In the genomic region with DNA sequence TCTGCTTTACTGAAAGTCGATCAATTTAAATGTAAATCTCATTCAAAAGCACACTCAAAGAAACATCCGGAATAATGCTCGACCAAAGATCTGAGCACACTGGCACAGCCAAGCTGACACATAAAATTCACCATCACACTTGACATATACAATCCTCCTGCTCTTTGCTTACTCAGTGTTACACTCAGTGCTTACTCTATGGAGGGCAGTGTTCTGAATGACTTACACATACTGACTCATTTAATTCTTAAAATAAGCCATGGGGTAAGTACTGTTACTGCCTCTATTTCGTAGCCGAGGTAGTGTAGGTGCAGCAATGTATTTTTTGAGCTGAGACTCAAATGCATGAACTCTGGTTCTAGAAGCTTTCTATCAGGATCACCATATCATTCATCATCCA, we compare ENCODE assay signal across 27 cellular contexts.
"Had no signal": no experiment of that assay in that cellular context is flagged by ENCODE, and none has a peak within 500 bp of the region (broad histone marks: within the 10 kb centered on the region; RNA-seq: fewer than 3 reads in every experiment).

No MANE protein-coding gene starts in this region.

- H3K4me1 Mint-ChIP-seq: activated CD4-positive, alpha-beta T cell treated with anti-CD3 and anti-CD28 coated beads, Interleukin-2, amount 10 ng/mL, durations not matched to agents 7 days and 5 days; activated naive CD8-positive, alpha-beta T cell treated with anti-CD3 and anti-CD28 coated beads, Interleukin-2, amount 50 U/mL, for 24 hours; brain had no signal

- H3K4me3 Mint-ChIP-seq: activated CD4-positive, alpha-beta memory T cell treated with anti-CD3 and anti-CD28 coated beads for 36 hours; activated CD4-positive, alpha-beta T cell treated with anti-CD3 and anti-CD28 coated beads, Interleukin-2, amount 10 ng/mL, durations not matched to agents 7 days and 5 days; activated naive CD8-positive, alpha-beta T cell treated with anti-CD3 and anti-CD28 coated beads, Interleukin-2, amount 50 U/mL, for 24 hours; activated T-cell treated with anti-CD3 and anti-CD28 coated beads, Interleukin-2, amount 50 U/mL, for 4 hours; brain; T-helper 1 cell treated with Interleukin-12 subunit alpha and Interleukin-12 subunit beta and Interleukin-4 antibody, amounts not matched to agents 30 μg/mL and 1 μg/mL, for 36 hours had no signal

- H3K36me3 ChIP-seq: cardiac muscle cell, SJCRH30 had no signal

- ATAC-seq: activated naive CD4-positive, alpha-beta T cell treated with anti-CD3 and anti-CD28 coated beads, Interleukin-2, amount 50 U/mL, for 72 hours; activated naive CD8-positive, alpha-beta T cell treated with anti-CD3 and anti-CD28 coated beads, Interleukin-2, amount 50 U/mL, for 24 hours; activated T-cell treated with anti-CD3 and anti-CD28 coated beads, Interleukin-2, amount 50 U/mL, for 4 hours; SK-N-SH treated with all-trans-retinoic acid at 6 μM for 48 hours had no signal

- H3K27me3 Mint-ChIP-seq: activated CD4-positive, alpha-beta memory T cell treated with anti-CD3 and anti-CD28 coated beads for 36 hours; activated CD4-positive, alpha-beta T cell treated with anti-CD3 and anti-CD28 coated beads, Interleukin-2, amount 10 ng/mL, durations not matched to agents 7 days and 5 days; activated naive CD8-positive, alpha-beta T cell treated with anti-CD3 and anti-CD28 coated beads, Interleukin-2, amount 50 U/mL, for 24 hours; brain had no signal

- H3K27me3 ChIP-seq: cardiac muscle cell, SJCRH30 had no signal

- DNase-seq: activated CD4-positive, alpha-beta memory T cell treated with anti-CD3 and anti-CD28 coated beads for 36 hours; activated CD4-positive, alpha-beta T cell treated with anti-CD3 and anti-CD28 coated beads, Interleukin-2, amount 10 ng/mL, durations not matched to agents 7 days and 5 days; activated CD4-positive, CD25-positive, alpha-beta regulatory T cell; activated CD8-positive, alpha-beta memory T cell treated with anti-CD3 and anti-CD28 coated beads for 24 hours; activated effector memory CD4-positive, alpha-beta T cell treated with anti-CD3 and anti-CD28 coated beads, Interleukin-2, amount 50 U/mL, for 16 hours; activated naive CD4-positive, alpha-beta T cell treated with Interleukin-2 at 50 U/mL for 16 hours; activated naive CD8-positive, alpha-beta T cell treated with anti-CD3 and anti-CD28 coated beads, Interleukin-2, amount 50 U/mL, for 24 hours; activated T-cell treated with anti-CD3 and anti-CD28 coated beads, Interleukin-2, amount 50 U/mL, for 4 hours; amygdala; Karpas-422; MM.1S; NCI-H1105; NCI-H1436; NCI-H1694 treated with DMSO at 0.1 percent for 48 hours; NCI-H2029 treated with DMSO at 0.1 percent for 48 hours; NCI-H345; NCI-H510A; NCI-H526 treated with DMSO at 0.1 percent for 48 hours; Right ventricle myocardium superior; SJCRH30; SW 1271 had no signal

- H3K27ac ChIP-seq: cardiac muscle cell, RWPE1, SJCRH30 had no signal

- H3K4me1 ChIP-seq: SJCRH30 had no signal

- H3K9me3 ChIP-seq: SJCRH30 had no signal

- H3K27ac Mint-ChIP-seq: activated CD4-positive, alpha-beta memory T cell treated with anti-CD3 and anti-CD28 coated beads for 36 hours; activated CD4-positive, alpha-beta T cell treated with anti-CD3 and anti-CD28 coated beads, Interleukin-2, amount 10 ng/mL, durations not matched to agents 7 days and 5 days; activated naive CD4-positive, alpha-beta T cell treated with anti-CD3 and anti-CD28 coated beads, Interleukin-2, amount 50 U/mL, for 72 hours; activated naive CD8-positive, alpha-beta T cell treated with anti-CD3 and anti-CD28 coated beads, Interleukin-2, amount 50 U/mL, for 24 hours; brain; T-helper 1 cell treated with Interleukin-12 subunit alpha and Interleukin-12 subunit beta and Interleukin-4 antibody, amounts not matched to agents 30 μg/mL and 1 μg/mL, for 36 hours had no signal

- H3K4me3 ChIP-seq: cardiac muscle cell, SJCRH30 had no signal
